ENCODE assay signal across 30 cellular contexts in the genomic region with DNA sequence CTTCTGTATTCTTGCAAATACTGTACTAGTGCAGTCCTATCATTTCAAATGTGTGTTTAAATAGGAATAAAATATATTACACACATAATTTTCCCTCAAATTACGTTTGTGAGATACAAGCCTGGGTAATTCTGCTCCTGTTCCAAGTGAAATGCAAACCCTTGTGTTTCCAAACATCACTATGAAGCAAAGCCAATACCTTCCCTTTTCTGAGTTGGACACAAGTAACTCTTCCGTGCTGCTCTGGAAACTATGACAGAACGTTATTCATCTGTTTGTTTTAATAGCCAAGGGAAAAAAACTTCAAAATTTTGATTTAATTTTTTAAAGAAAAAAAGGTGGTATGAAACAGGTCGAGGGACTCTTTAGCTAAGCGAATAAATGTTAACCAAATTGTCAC.
"Had no signal": no experiment of that assay in that cellular context is flagged by ENCODE, and none has a peak within 500 bp of the region (broad histone marks: within the 10 kb centered on the region; RNA-seq: fewer than 3 reads in every experiment).

No MANE protein-coding gene starts in this region.

- H3K4me2 ChIP-seq: SK-N-SH had no signal

- DNase-seq: activated CD4-positive, alpha-beta T cell treated with anti-CD3 and anti-CD28 coated beads, Interleukin-2, amount 10 ng/mL, durations not matched to agents 24 days and 14 days; activated CD4-positive, alpha-beta T cell treated with anti-CD3 and anti-CD28 coated beads, Interleukin-2, amount 50 U/mL, for 4 hours; activated CD8-positive, alpha-beta T cell treated with anti-CD3 and anti-CD28 coated beads for 36 hours; activated gamma-delta T cell treated with Interleukin-2 at 50 U/mL for 16 hours; activated naive CD4-positive, alpha-beta T cell treated with anti-CD3 and anti-CD28 coated beads for 36 hours; activated T-cell treated with anti-CD3 and anti-CD28 coated beads, Interleukin-2, amount 50 U/mL, for 24 hours; amniotic stem cell; aorta; NCI-H1092 treated with DMSO at 0.1 percent for 48 hours; NCI-H1417; NCI-H146; NCI-H187; NCI-H2029 treated with DMSO at 0.1 percent for 48 hours; NCI-H2107; NCI-H2171; NCI-H510A; NCI-H526; NCI-H748 treated with DMSO at 0.1 percent for 48 hours; NK-92 treated with Interleukin-12 subunit alpha and Interleukin-12 subunit beta, amount 100 ng/mL, for 24 hours; PC-3; Peyer's patch; RPMI8226; SHP77 treated with DMSO at 0.1 percent for 48 hours; SK-N-SH had no signal

- H3K4me3 Mint-ChIP-seq: activated CD4-positive, alpha-beta T cell treated with anti-CD3 and anti-CD28 coated beads, Interleukin-2, amount 10 ng/mL, durations not matched to agents 24 days and 14 days; activated CD8-positive, alpha-beta T cell treated with anti-CD3 and anti-CD28 coated beads for 36 hours; activated naive CD4-positive, alpha-beta T cell treated with anti-CD3 and anti-CD28 coated beads for 36 hours; activated naive CD8-positive, alpha-beta T cell; activated T-cell treated with anti-CD3 and anti-CD28 coated beads, Interleukin-2, amount 50 U/mL, for 24 hours; T-helper 1 cell treated with Interleukin-12 subunit alpha and Interleukin-12 subunit beta and Interleukin-4 antibody, amounts not matched to agents 30 μg/mL and 1 μg/mL, for 36 hours; T-helper 2 cell treated with Interferon-gamma antibody and Interleukin-4, amounts not matched to agents 5 μg/mL and 100 μg/mL, for 36 hours had no signal

- H3K4me1 Mint-ChIP-seq: activated CD4-positive, alpha-beta T cell treated with anti-CD3 and anti-CD28 coated beads, Interleukin-2, amount 10 ng/mL, durations not matched to agents 24 days and 14 days had no signal

- H3K27me3 ChIP-seq: Peyer's patch, SJSA1 had no signal

- H3K36me3 Mint-ChIP-seq: activated naive CD8-positive, alpha-beta T cell had no signal

- H3K9me3 Mint-ChIP-seq: activated CD4-positive, alpha-beta T cell treated with anti-CD3 and anti-CD28 coated beads, Interleukin-2, amount 10 ng/mL, durations not matched to agents 24 days and 14 days; activated CD8-positive, alpha-beta T cell treated with anti-CD3 and anti-CD28 coated beads for 36 hours; activated naive CD4-positive, alpha-beta T cell treated with anti-CD3 and anti-CD28 coated beads for 36 hours; activated T-cell treated with anti-CD3 and anti-CD28 coated beads, Interleukin-2, amount 50 U/mL, for 24 hours; activated T-helper 2 cell treated with anti-CD3 and anti-CD28 coated beads, Interferon-gamma antibody, Interleukin-2, Interleukin-4, amounts not matched to agents 10 μg/mL and 5 μg/mL and 100 μg/mL, durations not matched to agents 14 hours and 24 hours and 36 hours; T-helper 1 cell treated with Interleukin-12 subunit alpha and Interleukin-12 subunit beta and Interleukin-4 antibody, amounts not matched to agents 30 μg/mL and 1 μg/mL, for 36 hours; T-helper 2 cell treated with Interferon-gamma antibody and Interleukin-4, amounts not matched to agents 5 μg/mL and 100 μg/mL, for 36 hours had no signal

- H3K27ac ChIP-seq: Peyer's patch, SJSA1 had no signal

- H3K36me3 ChIP-seq: Peyer's patch, SJSA1 had no signal

- H3K9me3 ChIP-seq: Peyer's patch, SJSA1, SK-N-SH had no signal

- H3K4me1 ChIP-seq: Peyer's patch had no signal

- H3K27ac Mint-ChIP-seq: activated CD4-positive, alpha-beta T cell treated with anti-CD3 and anti-CD28 coated beads, Interleukin-2, amount 10 ng/mL, durations not matched to agents 24 days and 14 days; activated CD8-positive, alpha-beta T cell treated with anti-CD3 and anti-CD28 coated beads for 36 hours; activated naive CD4-positive, alpha-beta T cell treated with anti-CD3 and anti-CD28 coated beads for 36 hours; activated naive CD8-positive, alpha-beta T cell; activated T-cell treated with anti-CD3 and anti-CD28 coated beads, Interleukin-2, amount 50 U/mL, for 24 hours; activated T-helper 2 cell treated with anti-CD3 and anti-CD28 coated beads, Interferon-gamma antibody, Interleukin-2, Interleukin-4, amounts not matched to agents 10 μg/mL and 5 μg/mL and 100 μg/mL, durations not matched to agents 14 hours and 24 hours and 36 hours; T-helper 1 cell treated with Interleukin-12 subunit alpha and Interleukin-12 subunit beta and Interleukin-4 antibody, amounts not matched to agents 30 μg/mL and 1 μg/mL, for 36 hours; T-helper 2 cell treated with Interferon-gamma antibody and Interleukin-4, amounts not matched to agents 5 μg/mL and 100 μg/mL, for 36 hours had no signal

- H3K9ac ChIP-seq: SK-N-SH had no signal

- H3K4me3 ChIP-seq: K562, Peyer's patch, SJSA1 had no signal
